In the genomic region with DNA sequence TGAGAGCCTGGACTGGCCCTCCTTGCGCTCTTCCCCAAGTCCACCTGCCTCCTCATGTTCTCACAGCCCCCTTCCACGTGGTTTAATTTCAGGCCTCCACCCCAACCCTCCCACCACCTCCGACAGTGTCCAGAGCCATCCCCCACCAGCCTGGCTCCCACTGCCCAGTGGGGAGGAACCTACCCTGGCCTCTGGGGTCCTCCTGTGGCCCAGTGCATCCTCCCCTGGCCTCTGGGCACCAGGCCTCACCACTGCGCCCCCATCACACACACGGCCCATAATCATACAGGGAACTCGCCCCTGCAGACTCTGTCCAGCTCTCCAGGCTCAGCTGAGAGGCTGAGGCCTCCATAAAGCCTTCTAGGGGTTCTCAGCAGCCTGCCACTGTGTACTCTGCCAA, we compare ENCODE assay signal across 38 cellular contexts. TPM values are rescaled to one million over a fixed set of nuclear protein-coding genes. Genes with fewer than 3 reads are reported as not detected.
"Had no signal": no experiment of that assay in that cellular context is flagged by ENCODE, and none has a peak within 500 bp of the region (broad histone marks: within the 10 kb centered on the region; RNA-seq: fewer than 3 reads in every experiment).

No MANE protein-coding gene starts in this region.

- DNase-seq: activated CD4-positive, alpha-beta memory T cell treated with anti-CD3 and anti-CD28 coated beads for 36 hours; activated CD4-positive, alpha-beta T cell treated with anti-CD3 and anti-CD28 coated beads for 36 hours; activated CD4-positive, alpha-beta T cell treated with anti-CD3 and anti-CD28 coated beads, Interleukin-2, amount 10 ng/mL, durations not matched to agents 24 days and 14 days; activated CD4-positive, CD25-positive, alpha-beta regulatory T cell; activated CD4-positive, CD25-positive, alpha-beta regulatory T cell treated with anti-CD3 and anti-CD28 coated beads, Interleukin-2, amount 50 U/mL, for 72 hours; activated CD8-positive, alpha-beta memory T cell treated with anti-CD3 and anti-CD28 coated beads, Interleukin-2, amount 10 ng/mL, durations not matched to agents 7 days and 5 days; activated CD8-positive, alpha-beta memory T cell treated with anti-CD3 and anti-CD28 coated beads, Interleukin-2, amount 50 U/mL, for 4 hours; activated CD8-positive, alpha-beta T cell treated with anti-CD3 and anti-CD28 coated beads, Interleukin-2, amount 10 ng/mL, durations not matched to agents 7 days and 5 days; activated effector memory CD4-positive, alpha-beta T cell treated with anti-CD3 and anti-CD28 coated beads, Interleukin-2, amount 50 U/mL, for 16 hours; activated naive CD4-positive, alpha-beta T cell treated with anti-CD3 and anti-CD28 coated beads for 36 hours; activated naive CD8-positive, alpha-beta T cell treated with anti-CD3 and anti-CD28 coated beads for 36 hours; activated naive CD8-positive, alpha-beta T cell treated with anti-CD3 and anti-CD28 coated beads, Interleukin-2, amount 50 U/mL, for 24 hours; activated T-cell treated with anti-CD3 and anti-CD28 coated beads, Interleukin-2, amount 50 U/mL, for 1 hour; activated T-cell treated with anti-CD3 and anti-CD28 coated beads, Interleukin-2, amount 50 U/mL, for 48 hours; adrenal gland; amygdala; aorta; caudate nucleus; cortex of kidney; dermis blood vessel endothelial cell; effector CD4-positive, alpha-beta T cell; effector memory CD8-positive, alpha-beta T cell; erythroblast; foreskin melanocyte; T-helper 2 cell had no signal

- H3K9me3 ChIP-seq: adrenal gland, body of pancreas, esophagus muscularis mucosa, gastroesophageal sphincter had no signal

- ATAC-seq: activated CD4-positive, alpha-beta T cell treated with anti-CD3 and anti-CD28 coated beads for 36 hours; activated CD8-positive, alpha-beta memory T cell treated with anti-CD3 and anti-CD28 coated beads, Interleukin-2, amount 10 ng/mL, durations not matched to agents 7 days and 5 days; activated CD8-positive, alpha-beta T cell treated with anti-CD3 and anti-CD28 coated beads, Interleukin-2, amount 10 ng/mL, durations not matched to agents 7 days and 5 days; activated naive CD8-positive, alpha-beta T cell treated with anti-CD3 and anti-CD28 coated beads, Interleukin-2, amount 50 U/mL, for 24 hours; effector memory CD8-positive, alpha-beta T cell; gastroesophageal sphincter had no signal

- H3K4me3 ChIP-seq: adrenal gland, body of pancreas, esophagus muscularis mucosa, gastroesophageal sphincter had no signal

- H3K36me3 Mint-ChIP-seq: activated CD4-positive, alpha-beta memory T cell treated with anti-CD3 and anti-CD28 coated beads for 36 hours; activated naive CD4-positive, alpha-beta T cell treated with anti-CD3 and anti-CD28 coated beads, Interleukin-2, amount 50 U/mL, for 24 hours; activated naive CD8-positive, alpha-beta T cell treated with anti-CD3 and anti-CD28 coated beads for 36 hours had no signal

- H3K27me3 Mint-ChIP-seq: activated CD4-positive, alpha-beta memory T cell treated with anti-CD3 and anti-CD28 coated beads for 36 hours; activated CD4-positive, alpha-beta T cell treated with anti-CD3 and anti-CD28 coated beads for 36 hours; activated CD4-positive, alpha-beta T cell treated with anti-CD3 and anti-CD28 coated beads, Interleukin-2, amount 10 ng/mL, durations not matched to agents 24 days and 14 days; activated naive CD4-positive, alpha-beta T cell treated with anti-CD3 and anti-CD28 coated beads, Interleukin-2, amount 50 U/mL, for 24 hours; activated naive CD8-positive, alpha-beta T cell treated with anti-CD3 and anti-CD28 coated beads for 36 hours; activated naive CD8-positive, alpha-beta T cell treated with anti-CD3 and anti-CD28 coated beads, Interleukin-2, amount 50 U/mL, for 24 hours; effector memory CD8-positive, alpha-beta T cell had no signal

- H3K27ac ChIP-seq: adrenal gland, esophagus muscularis mucosa, gastroesophageal sphincter had no signal

- H3K4me3 Mint-ChIP-seq: activated CD4-positive, alpha-beta memory T cell treated with anti-CD3 and anti-CD28 coated beads for 36 hours; activated CD4-positive, alpha-beta T cell treated with anti-CD3 and anti-CD28 coated beads for 36 hours; activated CD4-positive, alpha-beta T cell treated with anti-CD3 and anti-CD28 coated beads, Interleukin-2, amount 10 ng/mL, durations not matched to agents 24 days and 14 days; activated CD8-positive, alpha-beta memory T cell treated with anti-CD3 and anti-CD28 coated beads, Interleukin-2, amount 10 ng/mL, durations not matched to agents 7 days and 5 days; activated CD8-positive, alpha-beta T cell treated with anti-CD3 and anti-CD28 coated beads, Interleukin-2, amount 10 ng/mL, durations not matched to agents 7 days and 5 days; activated naive CD4-positive, alpha-beta T cell treated with anti-CD3 and anti-CD28 coated beads for 36 hours; activated naive CD4-positive, alpha-beta T cell treated with anti-CD3 and anti-CD28 coated beads, Interleukin-2, amount 50 U/mL, for 24 hours; activated naive CD8-positive, alpha-beta T cell treated with anti-CD3 and anti-CD28 coated beads for 36 hours; activated naive CD8-positive, alpha-beta T cell treated with anti-CD3 and anti-CD28 coated beads, Interleukin-2, amount 50 U/mL, for 24 hours; activated T-helper 1 cell treated with anti-CD3 and anti-CD28 coated beads, Interleukin-12 subunit alpha, Interleukin-12 subunit beta, Interleukin-2, Interleukin-4 antibody, amounts not matched to agents 30 ng/mL and 10 ng/mL and 1 ng/mL, durations not matched to agents 14 hours and 24 hours and 36 hours; effector memory CD8-positive, alpha-beta T cell had no signal

- FAIRE-seq: colon had no signal

- H3K27me3 ChIP-seq: adrenal gland, body of pancreas, esophagus muscularis mucosa, gastroesophageal sphincter had no signal

- H3K27ac Mint-ChIP-seq: activated CD4-positive, alpha-beta memory T cell treated with anti-CD3 and anti-CD28 coated beads for 36 hours; activated CD4-positive, alpha-beta T cell treated with anti-CD3 and anti-CD28 coated beads for 36 hours; activated CD4-positive, alpha-beta T cell treated with anti-CD3 and anti-CD28 coated beads, Interleukin-2, amount 10 ng/mL, durations not matched to agents 24 days and 14 days; activated CD8-positive, alpha-beta memory T cell treated with anti-CD3 and anti-CD28 coated beads, Interleukin-2, amount 10 ng/mL, durations not matched to agents 7 days and 5 days; activated CD8-positive, alpha-beta T cell treated with anti-CD3 and anti-CD28 coated beads, Interleukin-2, amount 10 ng/mL, durations not matched to agents 7 days and 5 days; activated naive CD4-positive, alpha-beta T cell treated with anti-CD3 and anti-CD28 coated beads for 36 hours; activated naive CD4-positive, alpha-beta T cell treated with anti-CD3 and anti-CD28 coated beads, Interleukin-2, amount 50 U/mL, for 24 hours; activated naive CD8-positive, alpha-beta T cell treated with anti-CD3 and anti-CD28 coated beads for 36 hours; activated naive CD8-positive, alpha-beta T cell treated with anti-CD3 and anti-CD28 coated beads, Interleukin-2, amount 50 U/mL, for 24 hours; activated T-helper 1 cell treated with anti-CD3 and anti-CD28 coated beads, Interleukin-12 subunit alpha, Interleukin-12 subunit beta, Interleukin-2, Interleukin-4 antibody, amounts not matched to agents 30 ng/mL and 10 ng/mL and 1 ng/mL, durations not matched to agents 14 hours and 24 hours and 36 hours; activated T-helper 2 cell treated with anti-CD3 and anti-CD28 coated beads, Interferon-gamma antibody, Interleukin-2, Interleukin-4, amounts not matched to agents 10 μg/mL and 5 μg/mL and 100 μg/mL, durations not matched to agents 14 hours and 24 hours and 36 hours; effector memory CD8-positive, alpha-beta T cell had no signal

- H3K36me3 ChIP-seq: adrenal gland had no signal

- H3K9me3 Mint-ChIP-seq: activated CD4-positive, alpha-beta memory T cell treated with anti-CD3 and anti-CD28 coated beads for 36 hours; activated CD4-positive, alpha-beta T cell treated with anti-CD3 and anti-CD28 coated beads, Interleukin-2, amount 10 ng/mL, durations not matched to agents 24 days and 14 days; activated naive CD4-positive, alpha-beta T cell treated with anti-CD3 and anti-CD28 coated beads for 36 hours; activated naive CD4-positive, alpha-beta T cell treated with anti-CD3 and anti-CD28 coated beads, Interleukin-2, amount 50 U/mL, for 24 hours; activated naive CD8-positive, alpha-beta T cell treated with anti-CD3 and anti-CD28 coated beads for 36 hours; activated naive CD8-positive, alpha-beta T cell treated with anti-CD3 and anti-CD28 coated beads, Interleukin-2, amount 50 U/mL, for 24 hours; activated T-helper 1 cell treated with anti-CD3 and anti-CD28 coated beads, Interleukin-12 subunit alpha, Interleukin-12 subunit beta, Interleukin-2, Interleukin-4 antibody, amounts not matched to agents 30 ng/mL and 10 ng/mL and 1 ng/mL, durations not matched to agents 14 hours and 24 hours and 36 hours; activated T-helper 2 cell treated with anti-CD3 and anti-CD28 coated beads, Interferon-gamma antibody, Interleukin-2, Interleukin-4, amounts not matched to agents 10 μg/mL and 5 μg/mL and 100 μg/mL, durations not matched to agents 14 hours and 24 hours and 36 hours; effector memory CD8-positive, alpha-beta T cell had no signal

RNA-seq across cellular contexts. Expression of a gene that starts 4.2 kb away (rescaled TPM):
- total RNA-seq: activated CD4-positive, alpha-beta memory T cell treated with anti-CD3 and anti-CD28 coated beads for 36 hours; activated CD4-positive, alpha-beta T cell treated with anti-CD3 and anti-CD28 coated beads for 36 hours; activated CD4-positive, alpha-beta T cell treated with anti-CD3 and anti-CD28 coated beads, Interleukin-2, amount 10 ng/mL, durations not matched to agents 24 days and 14 days; activated CD8-positive, alpha-beta memory T cell treated with anti-CD3 and anti-CD28 coated beads for 36 hours; activated CD8-positive, alpha-beta memory T cell treated with anti-CD3 and anti-CD28 coated beads, Interleukin-2, amount 10 ng/mL, durations not matched to agents 7 days and 5 days; activated CD8-positive, alpha-beta T cell treated with anti-CD3 and anti-CD28 coated beads, Interleukin-2, amount 10 ng/mL, durations not matched to agents 7 days and 5 days; activated naive CD4-positive, alpha-beta T cell treated with anti-CD3 and anti-CD28 coated beads for 36 hours; activated naive CD8-positive, alpha-beta T cell treated with anti-CD3 and anti-CD28 coated beads for 36 hours; activated T-helper 1 cell treated with anti-CD3 and anti-CD28 coated beads, Interleukin-12 subunit alpha, Interleukin-12 subunit beta, Interleukin-2, Interleukin-4 antibody, amounts not matched to agents 30 ng/mL and 10 ng/mL and 1 ng/mL, durations not matched to agents 14 hours and 24 hours and 36 hours; activated T-helper 2 cell treated with anti-CD3 and anti-CD28 coated beads, Interferon-gamma antibody, Interleukin-2, Interleukin-4, amounts not matched to agents 10 μg/mL and 5 μg/mL and 100 μg/mL, durations not matched to agents 14 hours and 24 hours and 36 hours; adrenal gland; aorta; chondrocyte; dermis blood vessel endothelial cell; esophagus muscularis mucosa; fibroblast of lung; fibroblast of villous mesenchyme; glomerular endothelial cell; T-helper 1 cell treated with Interleukin-12 subunit alpha and Interleukin-12 subunit beta and Interleukin-4 antibody, amounts not matched to agents 30 ng/mL and 1 ng/mL, for 36 hours had no signal
- polyA plus RNA-seq: fibroblast of lung had no signal

RNA-seq across cellular contexts. Expression of a gene that starts 23.2 kb away (rescaled TPM):
- total RNA-seq: activated CD4-positive, alpha-beta memory T cell treated with anti-CD3 and anti-CD28 coated beads for 36 hours; activated CD4-positive, alpha-beta T cell treated with anti-CD3 and anti-CD28 coated beads for 36 hours; activated CD4-positive, alpha-beta T cell treated with anti-CD3 and anti-CD28 coated beads, Interleukin-2, amount 10 ng/mL, durations not matched to agents 24 days and 14 days; activated CD8-positive, alpha-beta memory T cell treated with anti-CD3 and anti-CD28 coated beads for 36 hours; activated CD8-positive, alpha-beta memory T cell treated with anti-CD3 and anti-CD28 coated beads, Interleukin-2, amount 10 ng/mL, durations not matched to agents 7 days and 5 days; activated CD8-positive, alpha-beta T cell treated with anti-CD3 and anti-CD28 coated beads, Interleukin-2, amount 10 ng/mL, durations not matched to agents 7 days and 5 days; activated naive CD4-positive, alpha-beta T cell treated with anti-CD3 and anti-CD28 coated beads for 36 hours; activated naive CD8-positive, alpha-beta T cell treated with anti-CD3 and anti-CD28 coated beads for 36 hours; activated T-helper 2 cell treated with anti-CD3 and anti-CD28 coated beads, Interferon-gamma antibody, Interleukin-2, Interleukin-4, amounts not matched to agents 10 μg/mL and 5 μg/mL and 100 μg/mL, durations not matched to agents 14 hours and 24 hours and 36 hours; adrenal gland; aorta; body of pancreas; chondrocyte; dermis blood vessel endothelial cell; esophagus muscularis mucosa; fibroblast of lung; fibroblast of villous mesenchyme; gastroesophageal sphincter; glomerular endothelial cell; T-helper 1 cell treated with Interleukin-12 subunit alpha and Interleukin-12 subunit beta and Interleukin-4 antibody, amounts not matched to agents 30 ng/mL and 1 ng/mL, for 36 hours had no signal
- polyA plus RNA-seq: adrenal gland, aorta, fibroblast of lung had no signal
